Comparison of ENCODE assay signal across 20 cellular contexts in genomic region chr12:68011882-68012207, GRCh38. TPM values are rescaled to one million over a fixed set of nuclear protein-coding genes. Genes with fewer than 3 reads are reported as not detected.
DNase-seq lines count a peak whose midpoint lies in the region; ATAC-seq and TF ChIP-seq lines count a peak whose summit lies in the region.
"Had no signal": no experiment of that assay in that cellular context is flagged by ENCODE, and none has a peak within 500 bp of the region (broad histone marks: within the 10 kb centered on the region; RNA-seq: fewer than 3 reads in every experiment).

No MANE protein-coding gene starts in this region.

- H3K4me3 Mint-ChIP-seq in CD8-positive, alpha-beta memory T cell: peak overlapping the region in 5 of 7 donors; percentile 45 to 63 (median 50)
- no peak overlapping the region for H3K4me3 Mint-ChIP-seq in T-helper 17 cell
- H3K4me3 Mint-ChIP-seq in MCF 10A (ENCODE audit: unreplicated experiment): no peak overlapping the region
- H3K4me3 Mint-ChIP-seq: nephron had no signal

- H3K4me1 ChIP-seq in CD8-positive, alpha-beta memory T cell (ENCODE audit: insufficient read depth, low read length): peaks cover 11% of the 10 kb centered on the region
- H3K4me1 ChIP-seq: upper lobe of right lung had no signal

- intact Hi-C loops in MCF 10A (cut with micrococcal nuclease) (no loop called here), dorsolateral prefrontal cortex (cut with DNase I) (no loop called here)

- no peaks in the 10 kb centered on the region for H3K27me3 ChIP-seq in CD8-positive, alpha-beta memory T cell (ENCODE audit: insufficient read depth, low read length, poor library complexity, severe bottlenecking)
- H3K27me3 ChIP-seq in dorsolateral prefrontal cortex: peaks cover 0 to 2% (median 0%) of the 10 kb centered on the region in 45 donors
- H3K27me3 ChIP-seq: upper lobe of right lung had no signal

- no peaks in the 10 kb centered on the region for H3K9me3 Mint-ChIP-seq in CD8-positive, alpha-beta memory T cell
- no peaks in the 10 kb centered on the region for H3K9me3 Mint-ChIP-seq in MCF 10A (ENCODE audit: unreplicated experiment)
- H3K9me3 Mint-ChIP-seq: nephron had no signal

- peaks cover 12 to 59% (median 26%) of the 10 kb centered on the region in 3 donors for H3K36me3 Mint-ChIP-seq in CD8-positive, alpha-beta memory T cell
- H3K36me3 Mint-ChIP-seq in T-helper 17 cell (ENCODE audit: low read depth) (peaks cover 3% of the 10 kb centered on the region), MCF 10A (ENCODE audit: insufficient read depth, unreplicated experiment) (no peaks in the 10 kb centered on the region)

- TF ChIP-seq CTCF in foreskin fibroblast (IDR thresholded peaks at IDR 0.05; ENCODE audit: low read depth, low read length): no peak
- no peak for TF ChIP-seq CTCF in MCF 10A (IDR thresholded peaks at IDR 0.05; ENCODE audit: unreplicated experiment)
- TF ChIP-seq CTCF in dorsolateral prefrontal cortex (IDR thresholded peaks at IDR 0.05 in 54 of 56, conservative IDR thresholded peaks at IDR 0.05 in 2 of 56; ENCODE audit: low read depth in 1 of 56, partially characterized antibody in 56 of 56): no peak

- no peaks in the 10 kb centered on the region for H3K9me3 ChIP-seq in CD8-positive, alpha-beta memory T cell (ENCODE audit: low read length)
- H3K9me3 ChIP-seq in T-helper 17 cell (ENCODE audit: control insufficient read depth, low read length, poor library complexity, severe bottlenecking): no peaks in the 10 kb centered on the region
- H3K9me3 ChIP-seq: upper lobe of right lung had no signal

- no peak for DNase-seq in CD8-positive, alpha-beta memory T cell
- DNase-seq in T-helper 17 cell (no peak), foreskin fibroblast (peak; percentile 18 to 49), MCF 10A (ENCODE audit: unreplicated experiment) (no peak), SKM-1 (lab: John Stamatoyannopoulos, UW; ENCODE audit: unreplicated experiment) (no peak), dorsolateral prefrontal cortex (no peak)
- DNase-seq: activated naive CD4-positive, alpha-beta T cell treated with Interleukin-2 at 50 U/mL for 16 hours; caudate nucleus; hippocampal formation; MM.1S; retina; Right ventricle myocardium superior; stimulated activated CD4-positive, alpha-beta T cell treated with anti-CD3 and anti-CD28 coated beads, Interleukin-4, amount 100 ng/mL, for 24 hours; upper lobe of right lung had no signal

- peak overlapping the region in 7 of 8 donors; percentile 34 to 90 (median 70) for H3K27ac Mint-ChIP-seq in CD8-positive, alpha-beta memory T cell
- H3K27ac Mint-ChIP-seq in T-helper 17 cell (peak overlapping the region; percentile 14), MCF 10A (ENCODE audit: low read depth, unreplicated experiment) (no peak overlapping the region)
- H3K27ac Mint-ChIP-seq: nephron had no signal

- ATAC-seq in GM21447 (IDR thresholded peaks at IDR 0.05; ENCODE audit: unreplicated experiment): peak; percentile 28
- ATAC-seq in T-helper 17 cell: no peak
- no peak for ATAC-seq in HG03039 (IDR thresholded peaks at IDR 0.05; ENCODE audit: unreplicated experiment)
- ATAC-seq: left lobe of liver, upper lobe of right lung had no signal

- no TSS peak for BruUV-seq in MCF 10A (replicated peaks; lab: Mats Ljungman, UMichigan)

- H3K27ac ChIP-seq in CD8-positive, alpha-beta memory T cell (ENCODE audit: low read depth, low read length): no peak overlapping the region
- H3K27ac ChIP-seq in dorsolateral prefrontal cortex: no peak overlapping the region
- H3K27ac ChIP-seq: C4-2B, epithelial cell of prostate, upper lobe of right lung had no signal

- H3K4me3 ChIP-seq in CD8-positive, alpha-beta memory T cell (ENCODE audit: low read length): no peak overlapping the region
- H3K4me3 ChIP-seq in foreskin fibroblast (ENCODE audit: low read depth in 1 of 2, low read length in 2 of 2) (no peak overlapping the region), dorsolateral prefrontal cortex (no peak overlapping the region)
- H3K4me3 ChIP-seq: upper lobe of right lung had no signal

- H3K36me3 ChIP-seq in CD8-positive, alpha-beta memory T cell (ENCODE audit: insufficient read depth, low read length): no peaks in the 10 kb centered on the region
- H3K36me3 ChIP-seq: upper lobe of right lung had no signal

- peaks cover 37 to 54% (median 53%) of the 10 kb centered on the region in 3 donors for H3K4me1 Mint-ChIP-seq in CD8-positive, alpha-beta memory T cell
- peaks cover 11% of the 10 kb centered on the region for H3K4me1 Mint-ChIP-seq in T-helper 17 cell
- H3K4me1 Mint-ChIP-seq in MCF 10A (ENCODE audit: insufficient read depth, unreplicated experiment): peaks cover 10% of the 10 kb centered on the region

- POLR2A ChIA-PET in CD8-positive, alpha-beta memory T cell (lab: Charles Lee): no interaction called here
- POLR2A ChIA-PET in MCF 10A (lab: Yijun Ruan, JAX): no interaction called here

- H3K27me3 Mint-ChIP-seq in CD8-positive, alpha-beta memory T cell: no peaks in the 10 kb centered on the region
- no peaks in the 10 kb centered on the region for H3K27me3 Mint-ChIP-seq in T-helper 17 cell
- H3K27me3 Mint-ChIP-seq in MCF 10A (ENCODE audit: insufficient read depth, unreplicated experiment): no peaks in the 10 kb centered on the region

- CTCF ChIA-PET in CD8-positive, alpha-beta memory T cell (lab: Charles Lee): interaction anchor here (1.0 to 1.7 kb wide), 5 partner anchors 8 to 28 kb away, joined by 3 to 5 read pairs (median 4); partner anchors contain the start of gene IFNG-AS1
- CTCF ChIA-PET in MCF 10A (lab: Yijun Ruan, JAX): interaction anchor here (1.5 to 1.9 kb wide), 2 partner anchors 10 to 29 kb away, joined by 4 to 10 read pairs; no protein-coding TSS in a partner anchor

RNA-seq across cellular contexts. Expression of gene IFNG-AS1, which starts 22.6 kb away (rescaled TPM):
- total RNA-seq in CD8-positive, alpha-beta memory T cell: 1 to 10 TPM in 1 of 2 experiments, under 1 TPM in 1; 0.95 to 1.6 TPM
- polyA plus RNA-seq in CD8-positive, alpha-beta memory T cell: 35.4 TPM
- total RNA-seq in T-helper 17 cell (under 1 TPM; 0.29 to 0.42 TPM), MCF 10A (2022) (not detected in 2 replicates), dorsolateral prefrontal cortex (1 to 10 TPM in 7 of 120 experiments, under 1 TPM in 75, not detected in 38; 0.25 to 3.6 (median 0.53) TPM)
- total RNA-seq: left lobe of liver, Right ventricle myocardium superior, upper lobe of right lung had no signal

Comparison
In these comparisons a context has a peak if more than half of its experiments do, and no peak if none do; other contexts are left out.
1. DNase-seq: peak in foreskin fibroblast (2 of 2); none in CD8-positive, alpha-beta memory T cell (0 of 5), T-helper 17 cell (0 of 3), MCF 10A (single experiment), SKM-1 (single experiment) and dorsolateral prefrontal cortex (0 of 10).
2. H3K4me3 Mint-ChIP-seq: peak in CD8-positive, alpha-beta memory T cell (5 of 7); none in T-helper 17 cell (single experiment) and MCF 10A (single experiment).